In the genomic region with DNA sequence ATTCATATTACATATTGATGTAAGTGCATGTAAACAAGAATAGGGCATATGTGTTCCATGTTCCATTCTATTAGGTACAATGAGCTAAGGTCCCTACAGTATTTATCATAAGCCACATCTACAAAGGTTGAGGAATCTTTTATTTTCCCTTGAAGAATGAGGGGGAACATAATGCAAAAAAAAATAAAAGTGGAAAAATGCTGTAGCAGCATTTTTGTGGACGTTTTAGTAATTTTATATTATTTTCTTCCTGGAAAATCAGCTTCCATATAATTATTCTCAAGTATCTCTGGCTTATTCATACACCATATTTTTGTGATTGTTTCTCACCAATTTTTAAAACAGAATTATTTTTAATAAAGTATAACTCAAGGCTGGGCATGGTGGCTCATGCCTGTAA, we compare ENCODE assay signal across 32 cellular contexts.
"Had no signal": no experiment of that assay in that cellular context is flagged by ENCODE, and none has a peak within 500 bp of the region (broad histone marks: within the 10 kb centered on the region; RNA-seq: fewer than 3 reads in every experiment).

No MANE protein-coding gene starts in this region.

- H2AFZ ChIP-seq: parathyroid adenoma had no signal

- H3K4me3 ChIP-seq: ovary, psoas muscle, skin epidermis, smooth muscle cell, spleen, suprapubic skin, testis, tibial artery, transverse colon, upper lobe of right lung, uterus had no signal

- H3K27me3 Mint-ChIP-seq: naive thymus-derived CD8-positive, alpha-beta T cell; natural killer cell treated with Interleukin-12 subunit alpha and Interleukin-12 subunit beta and Interleukin-15 and Interleukin-18, amount 100 ng/mL, for 72 hours; progenitor cell of endocrine pancreas; stimulated activated memory B cell treated with anti-CD40 and anti-IgM and Interleukin-4, amounts not matched to agents 10 μg/mL and 1 μg/mL and 100 μg/mL, for 72 hours; stimulated activated naive CD8-positive, alpha-beta T cell treated with anti-CD3 and anti-CD28 coated beads, Interleukin-15, amount 100 ng/mL, for 72 hours; type B pancreatic cell had no signal

- H3K27me3 ChIP-seq: neutrophil, ovary, spleen, suprapubic skin, testis, tibial artery, transverse colon, upper lobe of right lung, uterus had no signal

- H3K9me3 Mint-ChIP-seq: naive thymus-derived CD8-positive, alpha-beta T cell; natural killer cell treated with Interleukin-12 subunit alpha and Interleukin-12 subunit beta and Interleukin-15 and Interleukin-18, amount 100 ng/mL, for 72 hours; nephron progenitor cell; neural crest cell; stimulated activated memory B cell treated with anti-CD40 and anti-IgM and Interleukin-4, amounts not matched to agents 10 μg/mL and 1 μg/mL and 100 μg/mL, for 72 hours; stimulated activated naive CD8-positive, alpha-beta T cell treated with anti-CD3 and anti-CD28 coated beads, Interleukin-15, amount 100 ng/mL, for 72 hours; type B pancreatic cell had no signal

- H3K36me3 ChIP-seq: neutrophil, ovary, spleen, suprapubic skin, tibial artery, transverse colon, upper lobe of right lung, uterus had no signal

- H3K9ac ChIP-seq: parathyroid adenoma had no signal

- ATAC-seq: naive thymus-derived CD8-positive, alpha-beta T cell; natural killer cell treated with Interleukin-12 subunit alpha and Interleukin-12 subunit beta and Interleukin-15 and Interleukin-18, amount 100 ng/mL, for 72 hours; psoas muscle; right cardiac atrium; sciatic nerve; stimulated activated memory B cell treated with anti-CD40 and anti-IgM and Interleukin-4, amounts not matched to agents 10 μg/mL and 1 μg/mL and 100 μg/mL, for 72 hours; stimulated activated naive CD8-positive, alpha-beta T cell treated with anti-CD3 and anti-CD28 coated beads, Interleukin-15, amount 100 ng/mL, for 72 hours; stimulated activated naive CD8-positive, alpha-beta T cell treated with anti-CD3 and anti-CD28 coated beads, Interleukin-15, Interleukin-2, amounts not matched to agents 100 U/mL and 50 U/mL, for 24 hours; upper lobe of right lung had no signal

- H3K4me3 Mint-ChIP-seq: naive thymus-derived CD8-positive, alpha-beta T cell; natural killer cell treated with Interleukin-12 subunit alpha and Interleukin-12 subunit beta and Interleukin-15 and Interleukin-18, amount 100 ng/mL, for 72 hours; nephron progenitor cell; neural crest cell; stimulated activated memory B cell treated with anti-CD40 and anti-IgM and Interleukin-4, amounts not matched to agents 10 μg/mL and 1 μg/mL and 100 μg/mL, for 72 hours; stimulated activated naive CD8-positive, alpha-beta T cell treated with anti-CD3 and anti-CD28 coated beads, Interleukin-15, amount 100 ng/mL, for 72 hours; type B pancreatic cell had no signal

- H3K9me3 ChIP-seq: neutrophil, ovary, psoas muscle, spleen, suprapubic skin, testis, tibial artery, transverse colon, upper lobe of right lung, uterus had no signal

- H3K27ac ChIP-seq: ovary, parathyroid adenoma, skin epidermis, spleen, suprapubic skin, testis, transverse colon, upper lobe of right lung, uterus had no signal

- H3K27ac Mint-ChIP-seq: naive thymus-derived CD8-positive, alpha-beta T cell; progenitor cell of endocrine pancreas; stimulated activated memory B cell treated with anti-CD40 and anti-IgM and Interleukin-4, amounts not matched to agents 10 μg/mL and 1 μg/mL and 100 μg/mL, for 72 hours; stimulated activated naive CD8-positive, alpha-beta T cell treated with anti-CD3 and anti-CD28 coated beads, Interleukin-15, amount 100 ng/mL, for 72 hours; type B pancreatic cell had no signal

- DNase-seq: naive thymus-derived CD8-positive, alpha-beta T cell; nephron progenitor cell; nucleus accumbens; ovary; psoas muscle; right cardiac atrium; spleen; stimulated activated CD4-positive, alpha-beta T cell treated with anti-CD3 and anti-CD28 coated beads, Interleukin-12 subunit alpha, Interleukin-12 subunit beta, amount 100 ng/mL, for 4 hours; stimulated activated CD4-positive, alpha-beta T cell treated with anti-CD3 and anti-CD28 coated beads, Interleukin-1b, Interleukin-23, amount 100 ng/mL, for 48 hours; stimulated activated CD4-positive, alpha-beta T cell treated with anti-CD3 and anti-CD28 coated beads, Interleukin-4, amount 100 ng/mL, for 1 hour; stimulated activated CD4-positive, alpha-beta T cell treated with anti-CD3 and anti-CD28 coated beads, Interleukin-4, amount 100 ng/mL, for 4 hours; stimulated activated CD8-positive, alpha-beta memory T cell treated with anti-CD3 and anti-CD28 coated beads, Interleukin-4, amount 100 ng/mL, for 48 hours; stimulated activated naive CD4-positive, alpha-beta T cell; stimulated activated naive CD8-positive, alpha-beta T cell treated with anti-CD3 and anti-CD28 coated beads, Interleukin-15, amount 100 ng/mL, for 72 hours; stimulated activated naive CD8-positive, alpha-beta T cell treated with anti-CD3 and anti-CD28 coated beads, Interleukin-15, Interleukin-2, amounts not matched to agents 100 U/mL and 50 U/mL, for 24 hours; substantia nigra; testis; tibial artery; transverse colon; upper lobe of right lung; uterus had no signal

- H3K36me3 Mint-ChIP-seq: naive thymus-derived CD8-positive, alpha-beta T cell; natural killer cell treated with Interleukin-12 subunit alpha and Interleukin-12 subunit beta and Interleukin-15 and Interleukin-18, amount 100 ng/mL, for 72 hours; stimulated activated memory B cell treated with anti-CD40 and anti-IgM and Interleukin-4, amounts not matched to agents 10 μg/mL and 1 μg/mL and 100 μg/mL, for 72 hours; type B pancreatic cell had no signal
